ENCODE assay signal across 28 cellular contexts in genomic region chr15:99230867-99231266, GRCh38.
"Had no signal": no experiment of that assay in that cellular context is flagged by ENCODE, and none has a peak within 500 bp of the region (broad histone marks: within the 10 kb centered on the region; RNA-seq: fewer than 3 reads in every experiment).

No MANE protein-coding gene starts in this region.

- H3K9me3 ChIP-seq: esophagus squamous epithelium, heart right ventricle, left lung, mucosa of descending colon, right lobe of liver, suprapubic skin, transverse colon, vagina had no signal

- H3K9ac ChIP-seq: neural progenitor cell, parathyroid adenoma had no signal

- H2AFZ ChIP-seq: neural progenitor cell, parathyroid adenoma had no signal

- H3K4me2 ChIP-seq: neural progenitor cell, smooth muscle cell had no signal

- H3K79me2 ChIP-seq: parathyroid adenoma had no signal

- FAIRE-seq: endothelial cell of umbilical vein, islet of Langerhans had no signal

- ATAC-seq: heart right ventricle; left cardiac atrium; left lung; mucosa of descending colon; right lobe of liver; stimulated activated naive CD8-positive, alpha-beta T cell treated with anti-CD3 and anti-CD28 coated beads, Interleukin-15, amount 100 ng/mL, for 72 hours had no signal

- DNase-seq: dermis blood vessel endothelial cell; effector memory CD4-positive, alpha-beta T cell; erythroblast; esophagus squamous epithelium; foreskin melanocyte; glutamatergic neuron; heart right ventricle; hippocampal formation; left cardiac atrium; left lung; mesenchymal stem cell; mucosa of descending colon; naive B cell; right lobe of liver; stimulated activated CD4-positive, alpha-beta T cell treated with anti-CD3 and anti-CD28 coated beads, Interleukin-12 subunit alpha, Interleukin-12 subunit beta, amount 100 ng/mL, for 4 hours; stimulated activated CD4-positive, alpha-beta T cell treated with anti-CD3 and anti-CD28 coated beads, Interleukin-1b, Interleukin-23, amount 100 ng/mL, for 48 hours; stimulated activated CD4-positive, alpha-beta T cell treated with anti-CD3 and anti-CD28 coated beads, Interleukin-4, amount 100 ng/mL, for 1 hour; stimulated activated CD8-positive, alpha-beta memory T cell treated with anti-CD3 and anti-CD28 coated beads, Interleukin-4, amount 100 ng/mL, for 48 hours; stimulated activated naive CD4-positive, alpha-beta T cell; stimulated activated naive CD8-positive, alpha-beta T cell treated with anti-CD3 and anti-CD28 coated beads, Interleukin-15, amount 100 ng/mL, for 72 hours; transverse colon had no signal

- H3K4me3 ChIP-seq: esophagus squamous epithelium, heart right ventricle, left lung, mucosa of descending colon, neural progenitor cell, right lobe of liver, smooth muscle cell, suprapubic skin, transverse colon, vagina had no signal

- H3K27me3 ChIP-seq: esophagus squamous epithelium, heart right ventricle, left lung, neural progenitor cell, right lobe of liver, suprapubic skin, transverse colon, vagina had no signal

- H3K27ac ChIP-seq: esophagus squamous epithelium, heart right ventricle, left lung, neural progenitor cell, parathyroid adenoma, right lobe of liver, suprapubic skin, transverse colon, vagina had no signal

- H3K4me1 ChIP-seq: esophagus squamous epithelium, heart right ventricle, left lung, neural progenitor cell, parathyroid adenoma, suprapubic skin, transverse colon, vagina had no signal
